Comparison of ENCODE assay signal across 18 cellular contexts in genomic region chr19:10686193-10686592, GRCh38.
"Had no signal": no experiment of that assay in that cellular context is flagged by ENCODE, and none has a peak within 500 bp of the region (broad histone marks: within the 10 kb centered on the region; RNA-seq: fewer than 3 reads in every experiment).

No MANE protein-coding gene starts in this region.

- H3K4me1 Mint-ChIP-seq: activated CD8-positive, alpha-beta memory T cell treated with anti-CD3 and anti-CD28 coated beads, Interleukin-2, amount 10 ng/mL, durations not matched to agents 7 days and 5 days; central memory CD8-positive, alpha-beta T cell had no signal

- H3K4me3 Mint-ChIP-seq: activated CD8-positive, alpha-beta memory T cell treated with anti-CD3 and anti-CD28 coated beads, Interleukin-2, amount 10 ng/mL, durations not matched to agents 7 days and 5 days; activated naive CD8-positive, alpha-beta T cell treated with anti-CD3 and anti-CD28 coated beads for 36 hours; central memory CD8-positive, alpha-beta T cell; stimulated activated naive CD8-positive, alpha-beta T cell treated with anti-CD3 and anti-CD28 coated beads, Interleukin-15, Interleukin-2, amounts not matched to agents 100 ng/mL and 50 ng/mL, for 24 hours had no signal

- H3K27me3 ChIP-seq: heart left ventricle, ovary, vagina had no signal

- H3K4me3 ChIP-seq: heart left ventricle, ovary, vagina had no signal

- H3K27ac ChIP-seq: ovary had no signal

- H3K9me3 Mint-ChIP-seq: activated naive CD8-positive, alpha-beta T cell treated with anti-CD3 and anti-CD28 coated beads for 36 hours; central memory CD8-positive, alpha-beta T cell; stimulated activated naive CD8-positive, alpha-beta T cell treated with anti-CD3 and anti-CD28 coated beads, Interleukin-15, Interleukin-2, amounts not matched to agents 100 ng/mL and 50 ng/mL, for 24 hours had no signal

- DNase-seq: activated CD8-positive, alpha-beta memory T cell treated with anti-CD3 and anti-CD28 coated beads, Interleukin-2, amount 10 ng/mL, durations not matched to agents 7 days and 5 days; activated gamma-delta T cell treated with Interleukin-2 at 50 U/mL for 16 hours; activated naive CD8-positive, alpha-beta T cell treated with anti-CD3 and anti-CD28 coated beads for 36 hours; activated T-cell treated with anti-CD3 and anti-CD28 coated beads, Interleukin-2, amount 50 U/mL, for 48 hours; aorta; ovary; stimulated activated CD4-positive, alpha-beta T cell treated with anti-CD3 and anti-CD28 coated beads, Interleukin-15, amount 100 ng/mL, for 24 hours; stimulated activated CD4-positive, alpha-beta T cell treated with anti-CD3 and anti-CD28 coated beads, Interleukin-4, amount 100 ng/mL, for 24 hours; T-helper 2 cell had no signal

- H3K27ac Mint-ChIP-seq: activated CD8-positive, alpha-beta memory T cell treated with anti-CD3 and anti-CD28 coated beads, Interleukin-2, amount 10 ng/mL, durations not matched to agents 7 days and 5 days; stimulated activated naive CD8-positive, alpha-beta T cell treated with anti-CD3 and anti-CD28 coated beads, Interleukin-15, Interleukin-2, amounts not matched to agents 100 ng/mL and 50 ng/mL, for 24 hours had no signal

- H3K27me3 Mint-ChIP-seq: activated CD8-positive, alpha-beta memory T cell treated with anti-CD3 and anti-CD28 coated beads, Interleukin-2, amount 10 ng/mL, durations not matched to agents 7 days and 5 days; activated naive CD8-positive, alpha-beta T cell treated with anti-CD3 and anti-CD28 coated beads for 36 hours; central memory CD8-positive, alpha-beta T cell; stimulated activated naive CD8-positive, alpha-beta T cell treated with anti-CD3 and anti-CD28 coated beads, Interleukin-15, Interleukin-2, amounts not matched to agents 100 ng/mL and 50 ng/mL, for 24 hours had no signal

- H3K9me3 ChIP-seq: heart left ventricle, ovary, vagina had no signal

- ATAC-seq: activated CD4-positive, CD25-positive, alpha-beta regulatory T cell treated with anti-CD3 and anti-CD28 coated beads, Interleukin-2, amount 50 U/mL, for 24 hours; activated CD8-positive, alpha-beta memory T cell treated with anti-CD3 and anti-CD28 coated beads, Interleukin-2, amount 10 ng/mL, durations not matched to agents 7 days and 5 days had no signal

- FAIRE-seq: endometrium, frontal cortex, islet of Langerhans, TTC549 had no signal

- H3K36me3 ChIP-seq: ovary had no signal
